Comparison of ENCODE assay signal across 9 cellular contexts in genomic region chr20:63214514-63214913, GRCh38. TPM values are rescaled to one million over a fixed set of nuclear protein-coding genes. Genes with fewer than 3 reads are reported as not detected.
DNase-seq lines count a peak whose midpoint lies in the region; ATAC-seq, FAIRE-seq and TF ChIP-seq lines count a peak whose summit lies in the region.
"Had no signal": no experiment of that assay in that cellular context is flagged by ENCODE, and none has a peak within 500 bp of the region (broad histone marks: within the 10 kb centered on the region; RNA-seq: fewer than 3 reads in every experiment).

No MANE protein-coding gene starts in this region.

- WGBS in HepG2 (ENCODE audit: low lambda C conversion rate): 80% methylated on average over 6 of the region's 6 CpGs
- WGBS in right lobe of liver (ENCODE audit: insufficient coverage, low coverage, low lambda C conversion rate, missing lambda C conversion rate): 60% methylated on average over 6 of the region's 6 CpGs
- 64 to 65% methylated on average over 6 of the region's 6 CpGs for WGBS in upper lobe of left lung, 2 donors

- H3K4me2 ChIP-seq in HepG2 (ENCODE audit: low read depth, low read length): peak overlapping the region; percentile 84

- peaks cover 58% of the 10 kb centered on the region for H3K79me2 ChIP-seq in HepG2 (ENCODE audit: insufficient read depth, low read length)

- H3K4me1 ChIP-seq in HepG2 (ENCODE audit: insufficient read depth, low read length) (peaks cover 77% of the 10 kb centered on the region), right lobe of liver (peaks cover 0 to 14% (median 6%) of the 10 kb centered on the region in 4 donors), lower lobe of right lung (peaks cover 48% of the 10 kb centered on the region), upper lobe of left lung (peaks cover 29 to 50% (median 39%) of the 10 kb centered on the region in 4 donors)

- H3K9ac ChIP-seq in HepG2 (ENCODE audit: insufficient read depth, low read depth, low read length): peak overlapping the region; percentile 97

- H3K9me3 ChIP-seq in HepG2 (ENCODE audit: low read length): no peaks in the 10 kb centered on the region
- no peaks in the 10 kb centered on the region for H3K9me3 ChIP-seq in right lobe of liver
- no peaks in the 10 kb centered on the region for H3K9me3 ChIP-seq in lower lobe of right lung
- H3K9me3 ChIP-seq in upper lobe of left lung: no peaks in the 10 kb centered on the region

- H3K27ac Mint-ChIP-seq in activated naive CD4-positive, alpha-beta T cell treated with anti-CD3 and anti-CD28 coated beads, Interleukin-2, amount 50 U/mL, for 72 hours: peak overlapping the region; percentile 88 to 96

- ATAC-seq in HepG2: no peak
- no peak for ATAC-seq in right lobe of liver
- no peak for ATAC-seq in activated naive CD4-positive, alpha-beta T cell treated with anti-CD3 and anti-CD28 coated beads, Interleukin-2, amount 50 U/mL, for 72 hours
- ATAC-seq in lower lobe of right lung: no peak
- ATAC-seq in upper lobe of left lung (ENCODE audit: low FRiP score in 2 of 2): no peak

- TF ChIP-seq EP300 in HepG2 (IDR thresholded peaks at IDR 0.05; ENCODE audit: low read depth in 2 of 2, low read length in 2 of 2): no peak
- TF ChIP-seq EP300 in HepG2 (CRISPR knock-in tag; IDR thresholded peaks at IDR 0.05; ENCODE audit: borderline replicate concordance): no peak
- TF ChIP-seq EP300 in upper lobe of left lung (IDR thresholded peaks at IDR 0.05): no peak

- peak overlapping the region; percentile 74 to 97 (median 80) for H3K4me3 ChIP-seq in HepG2 (replicated peaks in 1 of 3; ENCODE audit: insufficient read depth in 1 of 3, low read depth in 2 of 3, low read length in 3 of 3)
- H3K4me3 ChIP-seq in right lobe of liver: peak overlapping the region in 1 of 3 donors; percentile 95
- peak overlapping the region; percentile 76 for H3K4me3 ChIP-seq in lower lobe of right lung
- peak overlapping the region in 2 of 4 donors; percentile 98 to 100 for H3K4me3 ChIP-seq in upper lobe of left lung

- H3K9me3 Mint-ChIP-seq in activated naive CD4-positive, alpha-beta T cell treated with anti-CD3 and anti-CD28 coated beads, Interleukin-2, amount 50 U/mL, for 72 hours: no peaks in the 10 kb centered on the region

- H3K27ac ChIP-seq in HepG2 (ENCODE audit: extremely low read length, insufficient read depth, low read length) (peak overlapping the region; percentile 70), right lobe of liver (no peak overlapping the region), lower lobe of right lung (no peak overlapping the region), upper lobe of left lung (peak overlapping the region in 2 of 4 donors; percentile 88 to 89)

- H3K36me3 Mint-ChIP-seq in activated naive CD4-positive, alpha-beta T cell treated with anti-CD3 and anti-CD28 coated beads, Interleukin-2, amount 50 U/mL, for 72 hours: peaks cover 22 to 32% of the 10 kb centered on the region in 2 donors

- peaks cover 55% of the 10 kb centered on the region for H4K20me1 ChIP-seq in HepG2 (ENCODE audit: insufficient read depth, low read length)

- FAIRE-seq in HepG2 (lab: Jason Lieb, UNC): no peak

- no peak overlapping the region for H2AFZ ChIP-seq in HepG2 (ENCODE audit: low read length)

- CTCF ChIA-PET in HepG2 (lab: Yijun Ruan, JAX; ENCODE audit: low intra/inter-chr PET ratio, low total read pairs): interaction anchor here (2.8 kb wide), 1 partner anchor 31 kb away, joined by 18 read pairs; no protein-coding TSS in a partner anchor

- intact Hi-C loops in HepG2 (cut with micrococcal nuclease; ENCODE audit: unreplicated experiment) (no loop called here), right lobe of liver (cut with DNase I) (no loop called here), lower lobe of right lung (cut with DNase I) (no loop called here)

- DNase-seq in HepG2 (ENCODE audit: low spot score) (no peak), right lobe of liver (no peak), lower lobe of right lung (no peak), NCI-H1417 (lab: John Stamatoyannopoulos, UW) (no peak), SW480 (ENCODE audit: low spot score) (no peak), G401 (ENCODE audit: low spot score) (no peak), upper lobe of left lung (no peak)
- DNase-seq in activated naive CD4-positive, alpha-beta T cell treated with anti-CD3 and anti-CD28 coated beads, Interleukin-2, amount 50 U/mL, for 72 hours (ENCODE audit: low spot score in 2 of 2): no peak

- no TSS peak for BruUV-seq in HepG2 (replicated peaks; lab: Mats Ljungman, UMichigan)

- TF ChIP-seq POLR2A in HepG2 (IDR thresholded peaks at IDR 0.05; ENCODE audit: insufficient read depth in 1 of 2, low read depth in 2 of 2, low read length in 2 of 2): no peak
- TF ChIP-seq POLR2A in right lobe of liver (IDR thresholded peaks at IDR 0.05): no peak
- TF ChIP-seq POLR2A in upper lobe of left lung (IDR thresholded peaks at IDR 0.05): no peak

- H3K27me3 ChIP-seq in HepG2 (ENCODE audit: control insufficient read depth in 1 of 2, insufficient read depth in 2 of 2, low read length in 2 of 2): peaks cover 6 to 20% of the 10 kb centered on the region in 2 experiments; a peak in 4 of 5 replicates
- H3K27me3 ChIP-seq in right lobe of liver: no peaks in the 10 kb centered on the region
- H3K27me3 ChIP-seq in lower lobe of right lung (ENCODE audit: low read depth): no peaks in the 10 kb centered on the region
- no peaks in the 10 kb centered on the region for H3K27me3 ChIP-seq in upper lobe of left lung

- POLR2A ChIA-PET in HepG2 (lab: Yijun Ruan, JAX): interaction anchor here (0.5 to 1.6 kb wide), 4 partner anchors 9 to 496 kb away, joined by 3 to 8 read pairs (median 4); partner anchors contain the start of gene ARFGAP1

- peaks cover 28 to 51% of the 10 kb centered on the region in 2 experiments for H3K36me3 ChIP-seq in HepG2 (replicated peaks in 1 of 2; ENCODE audit: control insufficient read depth in 1 of 2, insufficient read depth in 2 of 2, low read length in 2 of 2)
- peaks cover 0 to 32% (median 2%) of the 10 kb centered on the region in 4 donors for H3K36me3 ChIP-seq in right lobe of liver
- H3K36me3 ChIP-seq in lower lobe of right lung: peaks cover 48% of the 10 kb centered on the region
- H3K36me3 ChIP-seq in upper lobe of left lung: peaks cover 4 to 49% (median 30%) of the 10 kb centered on the region in 4 donors

- no peak for TF ChIP-seq CTCF in HepG2 (CRISPR knock-in tag; IDR thresholded peaks at IDR 0.05)
- TF ChIP-seq CTCF in right lobe of liver (IDR thresholded peaks at IDR 0.05): no peak
- TF ChIP-seq CTCF in lower lobe of right lung (IDR thresholded peaks at IDR 0.05): no peak
- TF ChIP-seq CTCF in upper lobe of left lung (IDR thresholded peaks at IDR 0.05): no peak

- in situ Hi-C loops in HepG2 (cut with HindIII; ENCODE audit: extremely low pct_ligation_motif_present, low pct_unique_long_range_greater_than_20kb) (no loop called here), G401 (cut with HindIII; ENCODE audit: low sequenced_read_pairs) (no loop called here)

- no peak for TF ChIP-seq RAD21 in HepG2 (CRISPR knock-in tag; IDR thresholded peaks at IDR 0.05)

RNA-seq across cellular contexts. Expression of gene YTHDF1, which starts 1.4 kb away (rescaled TPM):
- total RNA-seq in HepG2 (2016; rRNA removed; fragmentation: Illumina TruSeq; extraction: Trizol) (37.7 and 39.8 TPM in 2 replicates), right lobe of liver (10 to 100 TPM; 16.4 to 23.6 (median 21.1) TPM), lower lobe of right lung (33.4 TPM), upper lobe of left lung (10 to 100 TPM; 29.3 to 42.1 (median 31.6) TPM)
- total RNA-seq in HepG2 (2016; cell fraction: cytosol; rRNA removed; fragmentation: Illumina TruSeq; extraction: Trizol; ENCODE audit: low read depth): 15.1 and 15.2 TPM in 2 replicates
- total RNA-seq in HepG2 (2016; cell fraction: insoluble cytoplasmic fraction; rRNA removed; fragmentation: Illumina TruSeq; extraction: Trizol): 35.8 and 37.7 TPM in 2 replicates
- total RNA-seq in HepG2 (2016; cell fraction: membrane; rRNA removed; fragmentation: Illumina TruSeq; extraction: Trizol): 41.8 and 42.4 TPM in 2 replicates
- total RNA-seq in HepG2 (2016; cell fraction: nucleus; rRNA removed; fragmentation: Illumina TruSeq; extraction: Trizol): 28.2 and 31.2 TPM in 2 replicates
- polyA plus RNA-seq in HepG2 (2011; rRNA removed): 34.5 and 36.4 TPM in 2 replicates
- polyA plus RNA-seq in HepG2 (2011; cell fraction: cytosol; rRNA removed): 27.2 and 28.5 TPM in 2 replicates
- 36.7 and 41.9 TPM in 2 replicates for polyA plus RNA-seq in HepG2 (2011; cell fraction: nucleus; rRNA removed)
- polyA plus RNA-seq in HepG2 (2012): 36.8 and 38.5 TPM in 2 replicates
- 9.5 and 11.3 TPM in 2 replicates for polyA plus RNA-seq in HepG2 (2016; cell fraction: cytosol; fragmentation: Illumina TruSeq; extraction: Trizol; ENCODE audit: low read depth)
- 51.6 and 60.0 TPM in 2 replicates for polyA plus RNA-seq in HepG2 (2016; cell fraction: insoluble cytoplasmic fraction; fragmentation: Illumina TruSeq; extraction: Trizol; ENCODE audit: low read depth)
- polyA plus RNA-seq in HepG2 (2016; cell fraction: membrane; fragmentation: Illumina TruSeq; extraction: Trizol; ENCODE audit: low read depth): 29.6 and 31.9 TPM in 2 replicates
- 75.9 and 78.1 TPM in 2 replicates for polyA plus RNA-seq in HepG2 (2016; cell fraction: nucleus; fragmentation: Illumina TruSeq; extraction: Trizol; ENCODE audit: insufficient read depth, low read depth)
- 40.3 and 47.9 TPM in 2 replicates for polyA minus RNA-seq in HepG2 (2011; rRNA and poly(A)+ RNA removed; ENCODE audit: low replicate concordance)
- polyA minus RNA-seq in HepG2 (2011; cell fraction: cytosol; rRNA and poly(A)+ RNA removed): 30.1 and 32.4 TPM in 2 replicates
- polyA minus RNA-seq in HepG2 (2011; cell fraction: nucleus; rRNA and poly(A)+ RNA removed): 17.8 and 21.1 TPM in 2 replicates
- 10 to 100 TPM; 34.7 to 39.1 TPM for total RNA-seq in activated naive CD4-positive, alpha-beta T cell treated with anti-CD3 and anti-CD28 coated beads, Interleukin-2, amount 50 U/mL, for 72 hours
- 22.7 and 27.1 TPM in 2 replicates for total RNA-seq in G401 (2014; rRNA removed; shearing (Covaris generic))

RNA-seq across cellular contexts. Expression of gene BIRC7, which starts 21.2 kb away (rescaled TPM):
- 0.20 and 0.27 TPM in 2 replicates for total RNA-seq in HepG2 (2016; rRNA removed; fragmentation: Illumina TruSeq; extraction: Trizol)
- total RNA-seq in HepG2 (2016; cell fraction: cytosol; rRNA removed; fragmentation: Illumina TruSeq; extraction: Trizol; ENCODE audit: low read depth): not detected in 2 replicates
- 0.33 and 0.45 TPM in 2 replicates for total RNA-seq in HepG2 (2016; cell fraction: insoluble cytoplasmic fraction; rRNA removed; fragmentation: Illumina TruSeq; extraction: Trizol)
- total RNA-seq in HepG2 (2016; cell fraction: membrane; rRNA removed; fragmentation: Illumina TruSeq; extraction: Trizol): 0.12 and 0.17 TPM in 2 replicates
- total RNA-seq in HepG2 (2016; cell fraction: nucleus; rRNA removed; fragmentation: Illumina TruSeq; extraction: Trizol): 0.28 and 0.53 TPM in 2 replicates
- 5.1 and 8.6 TPM in 2 replicates for polyA plus RNA-seq in HepG2 (2011; rRNA removed)
- 4.3 and 7.9 TPM in 2 replicates for polyA plus RNA-seq in HepG2 (2011; cell fraction: cytosol; rRNA removed)
- 81.1 and 86.7 TPM in 2 replicates for polyA plus RNA-seq in HepG2 (2011; cell fraction: nucleus; rRNA removed)
- 2.6 and 6.6 TPM in 2 replicates for polyA plus RNA-seq in HepG2 (2012)
- 0.14 TPM in 1 of 2 replicates, not detected in the other for polyA plus RNA-seq in HepG2 (2016; cell fraction: cytosol; fragmentation: Illumina TruSeq; extraction: Trizol; ENCODE audit: low read depth)
- 0.37 TPM in 1 of 2 replicates, not detected in the other for polyA plus RNA-seq in HepG2 (2016; cell fraction: insoluble cytoplasmic fraction; fragmentation: Illumina TruSeq; extraction: Trizol; ENCODE audit: low read depth)
- 0.29 TPM in 1 of 2 replicates, not detected in the other for polyA plus RNA-seq in HepG2 (2016; cell fraction: membrane; fragmentation: Illumina TruSeq; extraction: Trizol; ENCODE audit: low read depth)
- 0.62 and 0.85 TPM in 2 replicates for polyA plus RNA-seq in HepG2 (2016; cell fraction: nucleus; fragmentation: Illumina TruSeq; extraction: Trizol; ENCODE audit: insufficient read depth, low read depth)
- polyA minus RNA-seq in HepG2 (2011; rRNA and poly(A)+ RNA removed; ENCODE audit: low replicate concordance): 0.37 and 4.3 TPM in 2 replicates
- 2.0 and 2.2 TPM in 2 replicates for polyA minus RNA-seq in HepG2 (2011; cell fraction: cytosol; rRNA and poly(A)+ RNA removed)
- 6.4 and 9.9 TPM in 2 replicates for polyA minus RNA-seq in HepG2 (2011; cell fraction: nucleus; rRNA and poly(A)+ RNA removed)
- total RNA-seq in right lobe of liver: not detected
- total RNA-seq in activated naive CD4-positive, alpha-beta T cell treated with anti-CD3 and anti-CD28 coated beads, Interleukin-2, amount 50 U/mL, for 72 hours: under 1 TPM in 1 of 2 donors, not detected in 1; 0.51 TPM
- 15.9 TPM for total RNA-seq in lower lobe of right lung
- total RNA-seq in G401 (2014; rRNA removed; shearing (Covaris generic)): 68.2 and 78.4 TPM in 2 replicates
- 10 to 100 TPM in 1 of 6 donors, 1 to 10 TPM in 3, not detected in 2; 1.3 to 15.0 (median 2.8) TPM for total RNA-seq in upper lobe of left lung
- total RNA-seq: right cardiac atrium had no signal
- polyA plus RNA-seq: right cardiac atrium had no signal

RNA-seq across cellular contexts. Expression of gene NKAIN4, which starts 39.7 kb away (rescaled TPM):
- not detected in 2 replicates for total RNA-seq in HepG2 (2016; rRNA removed; fragmentation: Illumina TruSeq; extraction: Trizol)
- not detected in 2 replicates for total RNA-seq in HepG2 (2016; cell fraction: cytosol; rRNA removed; fragmentation: Illumina TruSeq; extraction: Trizol; ENCODE audit: low read depth)
- total RNA-seq in HepG2 (2016; cell fraction: insoluble cytoplasmic fraction; rRNA removed; fragmentation: Illumina TruSeq; extraction: Trizol): not detected in 2 replicates
- total RNA-seq in HepG2 (2016; cell fraction: membrane; rRNA removed; fragmentation: Illumina TruSeq; extraction: Trizol): not detected in 2 replicates
- not detected in 2 replicates for total RNA-seq in HepG2 (2016; cell fraction: nucleus; rRNA removed; fragmentation: Illumina TruSeq; extraction: Trizol)
- not detected in 2 replicates for polyA plus RNA-seq in HepG2 (2011; rRNA removed)
- polyA plus RNA-seq in HepG2 (2011; cell fraction: cytosol; rRNA removed): not detected in 2 replicates
- not detected in 2 replicates for polyA plus RNA-seq in HepG2 (2011; cell fraction: nucleus; rRNA removed)
- 0.27 TPM in 1 of 2 replicates, not detected in the other for polyA plus RNA-seq in HepG2 (2012)
- not detected in 2 replicates for polyA plus RNA-seq in HepG2 (2016; cell fraction: cytosol; fragmentation: Illumina TruSeq; extraction: Trizol; ENCODE audit: low read depth)
- polyA plus RNA-seq in HepG2 (2016; cell fraction: insoluble cytoplasmic fraction; fragmentation: Illumina TruSeq; extraction: Trizol; ENCODE audit: low read depth): not detected in 2 replicates
- not detected in 2 replicates for polyA plus RNA-seq in HepG2 (2016; cell fraction: membrane; fragmentation: Illumina TruSeq; extraction: Trizol; ENCODE audit: low read depth)
- polyA plus RNA-seq in HepG2 (2016; cell fraction: nucleus; fragmentation: Illumina TruSeq; extraction: Trizol; ENCODE audit: insufficient read depth, low read depth): not detected in 2 replicates
- polyA minus RNA-seq in HepG2 (2011; rRNA and poly(A)+ RNA removed; ENCODE audit: low replicate concordance): not detected in 2 replicates
- polyA minus RNA-seq in HepG2 (2011; cell fraction: cytosol; rRNA and poly(A)+ RNA removed): not detected in 2 replicates
- not detected in 2 replicates for polyA minus RNA-seq in HepG2 (2011; cell fraction: nucleus; rRNA and poly(A)+ RNA removed)
- not detected for total RNA-seq in right lobe of liver
- not detected for total RNA-seq in activated naive CD4-positive, alpha-beta T cell treated with anti-CD3 and anti-CD28 coated beads, Interleukin-2, amount 50 U/mL, for 72 hours
- total RNA-seq in lower lobe of right lung: not detected
- 6.8 and 11.3 TPM in 2 replicates for total RNA-seq in G401 (2014; rRNA removed; shearing (Covaris generic))
- under 1 TPM in 1 of 6 donors, not detected in 5; 0.17 TPM for total RNA-seq in upper lobe of left lung
- total RNA-seq: right cardiac atrium had no signal
- polyA plus RNA-seq: right cardiac atrium had no signal

RNA-seq across cellular contexts. Expression of gene ARFGAP1, which starts 58.1 kb away (rescaled TPM):
- total RNA-seq in HepG2 (2016; rRNA removed; fragmentation: Illumina TruSeq; extraction: Trizol) (51.4 and 132 TPM in 2 replicates), right lobe of liver (10 to 100 TPM; 17.4 to 42.8 (median 29.5) TPM), lower lobe of right lung (66.2 TPM), upper lobe of left lung (100 to 1,000 TPM in 2 of 6 donors, 10 to 100 TPM in 4; 39.8 to 169 (median 84.7) TPM)
- total RNA-seq in HepG2 (2016; cell fraction: cytosol; rRNA removed; fragmentation: Illumina TruSeq; extraction: Trizol; ENCODE audit: low read depth): 32.3 and 33.5 TPM in 2 replicates
- 44.4 and 147 TPM in 2 replicates for total RNA-seq in HepG2 (2016; cell fraction: insoluble cytoplasmic fraction; rRNA removed; fragmentation: Illumina TruSeq; extraction: Trizol)
- total RNA-seq in HepG2 (2016; cell fraction: membrane; rRNA removed; fragmentation: Illumina TruSeq; extraction: Trizol): 36.6 and 38.2 TPM in 2 replicates
- 173 and 206 TPM in 2 replicates for total RNA-seq in HepG2 (2016; cell fraction: nucleus; rRNA removed; fragmentation: Illumina TruSeq; extraction: Trizol)
- 132 and 173 TPM in 2 replicates for polyA plus RNA-seq in HepG2 (2011; rRNA removed)
- 40.1 and 86.0 TPM in 2 replicates for polyA plus RNA-seq in HepG2 (2011; cell fraction: cytosol; rRNA removed)
- 1,804 and 3,077 TPM in 2 replicates for polyA plus RNA-seq in HepG2 (2011; cell fraction: nucleus; rRNA removed)
- polyA plus RNA-seq in HepG2 (2012): 112 and 149 TPM in 2 replicates
- 5.1 and 5.7 TPM in 2 replicates for polyA plus RNA-seq in HepG2 (2016; cell fraction: cytosol; fragmentation: Illumina TruSeq; extraction: Trizol; ENCODE audit: low read depth)
- polyA plus RNA-seq in HepG2 (2016; cell fraction: insoluble cytoplasmic fraction; fragmentation: Illumina TruSeq; extraction: Trizol; ENCODE audit: low read depth): 47.2 and 54.2 TPM in 2 replicates
- polyA plus RNA-seq in HepG2 (2016; cell fraction: membrane; fragmentation: Illumina TruSeq; extraction: Trizol; ENCODE audit: low read depth): 13.3 and 16.2 TPM in 2 replicates
- 572 and 622 TPM in 2 replicates for polyA plus RNA-seq in HepG2 (2016; cell fraction: nucleus; fragmentation: Illumina TruSeq; extraction: Trizol; ENCODE audit: insufficient read depth, low read depth)
- polyA minus RNA-seq in HepG2 (2011; rRNA and poly(A)+ RNA removed; ENCODE audit: low replicate concordance): 69.2 and 278 TPM in 2 replicates
- polyA minus RNA-seq in HepG2 (2011; cell fraction: cytosol; rRNA and poly(A)+ RNA removed): 47.8 and 61.7 TPM in 2 replicates
- 203 and 232 TPM in 2 replicates for polyA minus RNA-seq in HepG2 (2011; cell fraction: nucleus; rRNA and poly(A)+ RNA removed)
- total RNA-seq in activated naive CD4-positive, alpha-beta T cell treated with anti-CD3 and anti-CD28 coated beads, Interleukin-2, amount 50 U/mL, for 72 hours: 100 to 1,000 TPM in 1 of 2 donors, 10 to 100 TPM in 1; 77.2 to 108 TPM
- 69.8 and 86.8 TPM in 2 replicates for total RNA-seq in G401 (2014; rRNA removed; shearing (Covaris generic))
